In the genomic region with DNA sequence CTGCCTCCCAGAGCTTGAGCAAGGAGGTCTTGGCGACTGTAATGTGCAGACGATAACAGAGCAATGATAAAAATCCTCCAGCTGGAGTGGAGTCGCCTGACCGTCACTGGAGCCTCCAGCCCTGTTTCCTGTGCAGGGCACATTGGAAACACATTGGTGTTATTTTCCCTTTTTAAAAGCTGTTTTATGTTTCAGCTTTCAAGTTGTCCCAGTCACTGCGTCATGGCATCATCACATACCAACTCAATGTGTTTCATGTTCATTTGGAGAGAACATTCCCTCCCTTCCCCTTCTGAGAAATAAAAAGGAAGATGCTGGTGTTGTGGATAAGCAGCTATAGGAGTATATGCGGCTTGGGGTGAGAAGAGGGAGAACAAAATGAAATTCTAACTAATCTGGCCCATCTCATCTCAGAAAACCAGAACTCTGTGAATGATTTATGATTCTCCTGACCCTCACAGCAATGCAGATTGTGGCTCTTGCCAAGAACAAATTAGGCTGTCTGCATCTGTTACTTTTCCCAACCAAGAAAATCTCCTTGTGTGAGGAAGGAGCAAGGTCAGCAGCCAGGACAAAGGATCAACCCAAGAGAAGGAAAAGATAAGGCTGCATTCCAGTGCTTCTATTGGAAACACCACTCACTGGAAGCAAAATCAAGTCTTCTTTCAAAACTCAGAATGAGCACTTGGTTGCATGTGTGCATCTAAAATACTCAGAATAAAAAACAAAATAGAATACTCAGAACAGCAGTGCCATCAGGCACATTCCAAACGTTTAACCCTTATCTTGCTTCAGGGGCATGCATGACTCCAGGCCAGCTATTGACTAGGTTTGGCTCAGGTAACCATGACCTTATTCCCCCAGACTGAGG, we compare ENCODE assay signal across 11 cellular contexts.
DNase-seq lines count a peak whose midpoint lies in the region; ATAC-seq and TF ChIP-seq lines count a peak whose summit lies in the region.
"Had no signal": no experiment of that assay in that cellular context is flagged by ENCODE, and none has a peak within 500 bp of the region (broad histone marks: within the 10 kb centered on the region; RNA-seq: fewer than 3 reads in every experiment).

No MANE protein-coding gene starts in this region.

- intact Hi-C loops in heart left ventricle (cut with DNase I): loop anchor here in 1 of 10 donors (10.0 kb wide), 1 partner anchor 742 kb away; no protein-coding TSS in a partner anchor

- ATAC-seq in heart left ventricle: peak; percentile 70 to 77 (median 72)
- ATAC-seq in GM19455 (IDR thresholded peaks at IDR 0.05; ENCODE audit: unreplicated experiment): no peak
- no peak for ATAC-seq in HG03280 (IDR thresholded peaks at IDR 0.05; ENCODE audit: unreplicated experiment)

- WGBS in heart left ventricle, 4 donors: 28 to 34% (median 29%) methylated on average over 7 of the region's 7 CpGs

- peak overlapping the region; percentile 19 to 89 (median 59) for H3K27ac ChIP-seq in heart left ventricle
- H3K27ac ChIP-seq: PC-9 had no signal

- DNase-seq in AG08396 (ENCODE audit: low spot score) (peak; percentile 42), amniotic epithelial cell (ENCODE audit: low read depth) (peak; percentile 98), heart left ventricle (peak in 2 of 5 donors; percentile 48 to 70), pons (ENCODE audit: low spot score) (peak; percentile 9), NCI-H345 (lab: John Stamatoyannopoulos, UW) (no peak), activated gamma-delta T cell treated with Interleukin-2 at 50 U/mL for 16 hours (no peak)
- DNase-seq: ACHN, foreskin melanocyte, PC-9 had no signal

- TF ChIP-seq CTCF in heart left ventricle (IDR thresholded peaks at IDR 0.05): no peak

- H3K36me3 ChIP-seq in heart left ventricle: no peaks in the 10 kb centered on the region

- peaks cover 0 to 48% (median 36%) of the 10 kb centered on the region in 12 donors for H3K4me1 ChIP-seq in heart left ventricle

- no peaks in the 10 kb centered on the region for H3K9me3 ChIP-seq in heart left ventricle

- H3K4me3 ChIP-seq in heart left ventricle: no peak overlapping the region
- H3K4me3 ChIP-seq: PC-9 had no signal

- no peaks in the 10 kb centered on the region for H3K27me3 ChIP-seq in heart left ventricle

- TF ChIP-seq POLR2A in heart left ventricle (IDR thresholded peaks at IDR 0.05): no peak

Comparison
In these comparisons a context has a peak if more than half of its experiments do, and no peak if none do; other contexts are left out.
1. DNase-seq: peak in AG08396 (single experiment), amniotic epithelial cell (single experiment) and pons (single experiment); none in NCI-H345 (single experiment) and activated gamma-delta T cell treated with Interleukin-2 at 50 U/mL for 16 hours (single experiment).
2. ATAC-seq: peak in heart left ventricle (4 of 4); none in GM19455 (single experiment) and HG03280 (single experiment).